35 cellular contexts compared by ENCODE assay signal in genomic region chr1:207969528-207969927, GRCh38. TPM values are rescaled to one million over a fixed set of nuclear protein-coding genes. Genes with fewer than 3 reads are reported as not detected.
"Had no signal": no experiment of that assay in that cellular context is flagged by ENCODE, and none has a peak within 500 bp of the region (broad histone marks: within the 10 kb centered on the region; RNA-seq: fewer than 3 reads in every experiment).

No MANE protein-coding gene starts in this region.

- FAIRE-seq: TTC549 had no signal

- H3K9me3 ChIP-seq: ascending aorta had no signal

- H3K27me3 ChIP-seq: ascending aorta had no signal

- H3K4me1 Mint-ChIP-seq: activated B cell treated with CpG ODN at 0.5 μM for 24 hours; activated naive CD4-positive, alpha-beta T cell treated with anti-CD3 and anti-CD28 coated beads, Interleukin-2, amount 10 ng/mL, durations not matched to agents 7 days and 5 days; activated naive CD4-positive, alpha-beta T cell treated with anti-CD3 and anti-CD28 coated beads, Interleukin-2, amount 50 U/mL, for 24 hours; activated naive CD8-positive, alpha-beta T cell treated with anti-CD3 and anti-CD28 coated beads, Interleukin-2, amount 10 ng/mL, durations not matched to agents 7 days and 5 days; activated naive CD8-positive, alpha-beta T cell treated with anti-CD3 and anti-CD28 coated beads, Interleukin-2, amount 50 U/mL, for 24 hours; central memory CD8-positive, alpha-beta T cell had no signal

- H3K36me3 Mint-ChIP-seq: activated CD4-positive, alpha-beta memory T cell treated with anti-CD3 and anti-CD28 coated beads for 36 hours; activated naive CD4-positive, alpha-beta T cell treated with anti-CD3 and anti-CD28 coated beads, Interleukin-2, amount 10 ng/mL, durations not matched to agents 7 days and 5 days; activated naive CD4-positive, alpha-beta T cell treated with anti-CD3 and anti-CD28 coated beads, Interleukin-2, amount 50 U/mL, for 24 hours; activated naive CD8-positive, alpha-beta T cell; activated naive CD8-positive, alpha-beta T cell treated with anti-CD3 and anti-CD28 coated beads, Interleukin-2, amount 10 ng/mL, durations not matched to agents 7 days and 5 days; brain had no signal

- H3K4me1 ChIP-seq: ascending aorta had no signal

- DNase-seq: activated B cell treated with CpG ODN at 0.5 μM for 24 hours; activated CD4-positive, alpha-beta memory T cell treated with anti-CD3 and anti-CD28 coated beads for 36 hours; activated CD4-positive, alpha-beta T cell treated with anti-CD3 and anti-CD28 coated beads for 48 hours; activated CD4-positive, alpha-beta T cell treated with anti-CD3 and anti-CD28 coated beads, Interleukin-2, amount 10 ng/mL, durations not matched to agents 7 days and 5 days; activated CD4-positive, CD25-positive, alpha-beta regulatory T cell treated with anti-CD3 and anti-CD28 coated beads, Interleukin-2, amount 50 U/mL, for 72 hours; activated CD8-positive, alpha-beta memory T cell treated with anti-CD3 and anti-CD28 coated beads, Interleukin-2, amount 50 U/mL, for 4 hours; activated CD8-positive, alpha-beta T cell treated with anti-CD3 and anti-CD28 coated beads for 36 hours; activated effector memory CD4-positive, alpha-beta T cell treated with Interleukin-2 at 50 U/mL for 16 hours; activated gamma-delta T cell; activated naive CD4-positive, alpha-beta T cell treated with anti-CD3 and anti-CD28 coated beads, Interleukin-2, amount 10 ng/mL, durations not matched to agents 7 days and 5 days; activated naive CD4-positive, alpha-beta T cell treated with Interleukin-2 at 50 U/mL for 16 hours; activated naive CD8-positive, alpha-beta T cell treated with anti-CD3 and anti-CD28 coated beads, Interleukin-2, amount 10 ng/mL, durations not matched to agents 7 days and 5 days; activated naive CD8-positive, alpha-beta T cell treated with anti-CD3 and anti-CD28 coated beads, Interleukin-2, amount 50 U/mL, for 24 hours; activated T-cell treated with anti-CD3 and anti-CD28 coated beads for 4 hours; activated T-cell treated with anti-CD3 and anti-CD28 coated beads, Interleukin-2, amount 50 U/mL, for 1 hour; activated T-cell treated with anti-CD3 and anti-CD28 coated beads, Interleukin-2, amount 50 U/mL, for 4 hours; activated T-cell treated with anti-CD3 and anti-CD28 coated beads, Interleukin-2, amount 50 U/mL, for 72 hours; amygdala; anterior cingulate cortex; caudate nucleus; cerebellar nuclear complex; T-helper 2 cell; T-helper 9 cell had no signal

- H3K27ac ChIP-seq: ascending aorta, cardiac muscle cell had no signal

- H3K9me3 Mint-ChIP-seq: activated B cell treated with CpG ODN at 0.5 μM for 24 hours; activated CD4-positive, alpha-beta memory T cell treated with anti-CD3 and anti-CD28 coated beads for 36 hours; activated CD4-positive, alpha-beta T cell treated with anti-CD3 and anti-CD28 coated beads, Interleukin-2, amount 10 ng/mL, durations not matched to agents 7 days and 5 days; activated CD8-positive, alpha-beta T cell treated with anti-CD3 and anti-CD28 coated beads for 36 hours; activated naive CD4-positive, alpha-beta T cell treated with anti-CD3 and anti-CD28 coated beads, Interleukin-2, amount 10 ng/mL, durations not matched to agents 7 days and 5 days; activated naive CD4-positive, alpha-beta T cell treated with anti-CD3 and anti-CD28 coated beads, Interleukin-2, amount 50 U/mL, for 24 hours; activated naive CD8-positive, alpha-beta T cell treated with anti-CD3 and anti-CD28 coated beads, Interleukin-2, amount 10 ng/mL, durations not matched to agents 7 days and 5 days; activated naive CD8-positive, alpha-beta T cell treated with anti-CD3 and anti-CD28 coated beads, Interleukin-2, amount 50 U/mL, for 24 hours; activated T-cell treated with anti-CD3 and anti-CD28 coated beads, Interleukin-2, amount 50 U/mL, for 4 hours; activated T-cell treated with anti-CD3 and anti-CD28 coated beads, Interleukin-2, amount 50 U/mL, for 72 hours; activated T-helper 1 cell treated with anti-CD3 and anti-CD28 coated beads, Interleukin-12 subunit alpha, Interleukin-12 subunit beta, Interleukin-2, Interleukin-4 antibody, amounts not matched to agents 30 ng/mL and 10 ng/mL and 1 ng/mL, durations not matched to agents 14 hours and 24 hours and 36 hours; activated T-helper 2 cell treated with anti-CD3 and anti-CD28 coated beads, Interferon-gamma antibody, Interleukin-2, Interleukin-4, amounts not matched to agents 10 μg/mL and 5 μg/mL and 100 μg/mL, durations not matched to agents 14 hours and 24 hours and 36 hours; central memory CD8-positive, alpha-beta T cell; T-helper 1 cell treated with Interleukin-12 subunit alpha and Interleukin-12 subunit beta and Interleukin-4 antibody, amounts not matched to agents 30 μg/mL and 1 μg/mL, for 36 hours; T-helper 2 cell treated with Interferon-gamma antibody and Interleukin-4, amounts not matched to agents 5 μg/mL and 100 μg/mL, for 36 hours had no signal

- H3K27ac Mint-ChIP-seq: activated B cell treated with CpG ODN at 0.5 μM for 24 hours; activated CD4-positive, alpha-beta memory T cell treated with anti-CD3 and anti-CD28 coated beads for 36 hours; activated CD4-positive, alpha-beta T cell treated with anti-CD3 and anti-CD28 coated beads, Interleukin-2, amount 10 ng/mL, durations not matched to agents 7 days and 5 days; activated CD8-positive, alpha-beta T cell treated with anti-CD3 and anti-CD28 coated beads for 36 hours; activated naive CD4-positive, alpha-beta T cell treated with anti-CD3 and anti-CD28 coated beads, Interleukin-2, amount 10 ng/mL, durations not matched to agents 7 days and 5 days; activated naive CD4-positive, alpha-beta T cell treated with anti-CD3 and anti-CD28 coated beads, Interleukin-2, amount 50 U/mL, for 24 hours; activated naive CD8-positive, alpha-beta T cell; activated naive CD8-positive, alpha-beta T cell treated with anti-CD3 and anti-CD28 coated beads, Interleukin-2, amount 10 ng/mL, durations not matched to agents 7 days and 5 days; activated naive CD8-positive, alpha-beta T cell treated with anti-CD3 and anti-CD28 coated beads, Interleukin-2, amount 50 U/mL, for 24 hours; activated T-cell treated with anti-CD3 and anti-CD28 coated beads, Interleukin-2, amount 50 U/mL, for 72 hours; activated T-helper 1 cell treated with anti-CD3 and anti-CD28 coated beads, Interleukin-12 subunit alpha, Interleukin-12 subunit beta, Interleukin-2, Interleukin-4 antibody, amounts not matched to agents 30 ng/mL and 10 ng/mL and 1 ng/mL, durations not matched to agents 14 hours and 24 hours and 36 hours; activated T-helper 2 cell treated with anti-CD3 and anti-CD28 coated beads, Interferon-gamma antibody, Interleukin-2, Interleukin-4, amounts not matched to agents 10 μg/mL and 5 μg/mL and 100 μg/mL, durations not matched to agents 14 hours and 24 hours and 36 hours; T-helper 1 cell treated with Interleukin-12 subunit alpha and Interleukin-12 subunit beta and Interleukin-4 antibody, amounts not matched to agents 30 μg/mL and 1 μg/mL, for 36 hours; T-helper 2 cell treated with Interferon-gamma antibody and Interleukin-4, amounts not matched to agents 5 μg/mL and 100 μg/mL, for 36 hours had no signal

- ATAC-seq: activated CD8-positive, alpha-beta T cell treated with anti-CD3 and anti-CD28 coated beads for 36 hours; activated naive CD8-positive, alpha-beta T cell treated with anti-CD3 and anti-CD28 coated beads, Interleukin-2, amount 50 U/mL, for 24 hours; activated T-cell treated with anti-CD3 and anti-CD28 coated beads, Interleukin-2, amount 50 U/mL, for 4 hours had no signal

- H3K4me3 Mint-ChIP-seq: activated B cell treated with CpG ODN at 0.5 μM for 24 hours; activated CD4-positive, alpha-beta memory T cell treated with anti-CD3 and anti-CD28 coated beads for 36 hours; activated CD4-positive, alpha-beta T cell treated with anti-CD3 and anti-CD28 coated beads, Interleukin-2, amount 10 ng/mL, durations not matched to agents 7 days and 5 days; activated CD8-positive, alpha-beta T cell treated with anti-CD3 and anti-CD28 coated beads for 36 hours; activated naive CD4-positive, alpha-beta T cell treated with anti-CD3 and anti-CD28 coated beads, Interleukin-2, amount 10 ng/mL, durations not matched to agents 7 days and 5 days; activated naive CD4-positive, alpha-beta T cell treated with anti-CD3 and anti-CD28 coated beads, Interleukin-2, amount 50 U/mL, for 24 hours; activated naive CD8-positive, alpha-beta T cell; activated naive CD8-positive, alpha-beta T cell treated with anti-CD3 and anti-CD28 coated beads, Interleukin-2, amount 10 ng/mL, durations not matched to agents 7 days and 5 days; activated naive CD8-positive, alpha-beta T cell treated with anti-CD3 and anti-CD28 coated beads, Interleukin-2, amount 50 U/mL, for 24 hours; activated T-cell treated with anti-CD3 and anti-CD28 coated beads, Interleukin-2, amount 50 U/mL, for 4 hours; activated T-cell treated with anti-CD3 and anti-CD28 coated beads, Interleukin-2, amount 50 U/mL, for 72 hours; activated T-helper 1 cell treated with anti-CD3 and anti-CD28 coated beads, Interleukin-12 subunit alpha, Interleukin-12 subunit beta, Interleukin-2, Interleukin-4 antibody, amounts not matched to agents 30 ng/mL and 10 ng/mL and 1 ng/mL, durations not matched to agents 14 hours and 24 hours and 36 hours; brain; central memory CD8-positive, alpha-beta T cell; T-helper 1 cell treated with Interleukin-12 subunit alpha and Interleukin-12 subunit beta and Interleukin-4 antibody, amounts not matched to agents 30 μg/mL and 1 μg/mL, for 36 hours; T-helper 2 cell treated with Interferon-gamma antibody and Interleukin-4, amounts not matched to agents 5 μg/mL and 100 μg/mL, for 36 hours had no signal

- H3K36me3 ChIP-seq: ascending aorta, cardiac muscle cell had no signal

- H3K4me3 ChIP-seq: ascending aorta, cardiac muscle cell had no signal

RNA-seq across cellular contexts. Expression of gene CD34, which starts 58.6 kb away (rescaled TPM):
- total RNA-seq: activated B cell treated with CpG ODN at 0.5 μM for 24 hours; activated CD4-positive, alpha-beta memory T cell treated with anti-CD3 and anti-CD28 coated beads for 36 hours; activated naive CD8-positive, alpha-beta T cell treated with anti-CD3 and anti-CD28 coated beads, Interleukin-2, amount 10 ng/mL, durations not matched to agents 7 days and 5 days; activated T-helper 1 cell treated with anti-CD3 and anti-CD28 coated beads, Interleukin-12 subunit alpha, Interleukin-12 subunit beta, Interleukin-2, Interleukin-4 antibody, amounts not matched to agents 30 ng/mL and 10 ng/mL and 1 ng/mL, durations not matched to agents 14 hours and 24 hours and 36 hours; activated T-helper 2 cell treated with anti-CD3 and anti-CD28 coated beads, Interferon-gamma antibody, Interleukin-2, Interleukin-4, amounts not matched to agents 10 μg/mL and 5 μg/mL and 100 μg/mL, durations not matched to agents 14 hours and 24 hours and 36 hours; bronchial epithelial cell had no signal
